In genomic region chr13:113305208-113305607, GRCh38 we compare ENCODE assay signal across 12 cellular contexts. TPM values are rescaled to one million over a fixed set of nuclear protein-coding genes. Genes with fewer than 3 reads are reported as not detected.
DNase-seq lines count a peak whose midpoint lies in the region; FAIRE-seq and TF ChIP-seq lines count a peak whose summit lies in the region.
"Had no signal": no experiment of that assay in that cellular context is flagged by ENCODE, and none has a peak within 500 bp of the region (broad histone marks: within the 10 kb centered on the region; RNA-seq: fewer than 3 reads in every experiment).

No MANE protein-coding gene starts in this region.

- peaks cover 4% of the 10 kb centered on the region for H3K36me3 ChIP-seq in bronchial epithelial cell (ENCODE audit: control insufficient read depth, insufficient read depth, low read length)

- TF ChIP-seq CTCF in bronchial epithelial cell (IDR thresholded peaks at IDR 0.05; ENCODE audit: insufficient read depth, low read length, severe bottlenecking) (no peak), nephron progenitor cell (IDR thresholded peaks at IDR 0.05) (no peak), GM10248 (IDR thresholded peaks at IDR 0.05; ENCODE audit: control extremely low read depth, extremely low read depth, low read depth, missing control alignments) (no peak)

- H3K27me3 ChIP-seq in bronchial epithelial cell (ENCODE audit: control insufficient read depth, insufficient read depth, low read length) = no peaks in the 10 kb centered on the region

- CTCF ChIA-PET in GM10248 (lab: Yijun Ruan, JAX) = interaction anchor here (1.0 kb wide), 1 partner anchor 19 kb away, joined by 4 read pairs; no protein-coding TSS in a partner anchor

- DNase-seq in Daoy (ENCODE audit: low read depth) (peak; percentile 50), LHCN-M2 (ENCODE audit: low read depth) (peak; percentile 74), bronchial epithelial cell (ENCODE audit: low read depth) (peak; percentile 97), nephron progenitor cell (no peak), C1 segment of cervical spinal cord (lab: John Stamatoyannopoulos, UW) (no peak), NCI-H1417 treated with DMSO at 0.1 percent for 48 hours (lab: John Stamatoyannopoulos, UW) (no peak), GM19239 (ENCODE audit: insufficient read length, low spot score) (no peak), GM10248 (ENCODE audit: extremely low spot score) (no peak)
- DNase-seq: activated gamma-delta T cell treated with Interleukin-2 at 50 U/mL for 16 hours, COR-L47, mesendoderm had no signal

- FAIRE-seq in bronchial epithelial cell (lab: Jason Lieb, UNC) (peak; percentile 99), GM19239 (lab: Jason Lieb, UNC) (no peak)
- FAIRE-seq: colon had no signal

- H3K4me1 Mint-ChIP-seq in nephron progenitor cell = peaks cover 5% of the 10 kb centered on the region

- no peak overlapping the region for H3K4me3 ChIP-seq in bronchial epithelial cell (ENCODE audit: low read depth, low read length)

- H3K36me3 Mint-ChIP-seq in nephron progenitor cell (ENCODE audit: low read depth) = peaks cover 13% of the 10 kb centered on the region

- H3K4me3 Mint-ChIP-seq in nephron progenitor cell = no peak overlapping the region

- no peaks in the 10 kb centered on the region for H3K9me3 Mint-ChIP-seq in nephron progenitor cell

- H3K27me3 Mint-ChIP-seq in nephron progenitor cell (ENCODE audit: low read depth, poor library complexity) = no peaks in the 10 kb centered on the region

- POLR2A ChIA-PET in GM10248 (lab: Yijun Ruan, JAX) = no interaction called here

- peak overlapping the region; percentile 69 for H3K27ac Mint-ChIP-seq in nephron progenitor cell

RNA-seq across cellular contexts. Expression of gene LAMP1, which starts 8.2 kb away (rescaled TPM):
- total RNA-seq in Daoy (2014; rRNA removed; shearing (Covaris generic)) = 45.6 and 66.7 TPM in 2 replicates
- total RNA-seq in LHCN-M2 (2014; rRNA removed) (197 and 234 TPM in 2 replicates), bronchial epithelial cell (267 and 286 TPM in 2 replicates)
- polyA plus RNA-seq in LHCN-M2 (2012) = 313 TPM

RNA-seq across cellular contexts. Expression of gene GRTP1, which starts 58.7 kb away (rescaled TPM):
- 1.9 and 6.3 TPM in 2 replicates for total RNA-seq in Daoy (2014; rRNA removed; shearing (Covaris generic))
- total RNA-seq in LHCN-M2 (2014; rRNA removed) (0.19 TPM in 1 of 2 replicates, not detected in the other), bronchial epithelial cell (7.6 and 9.3 TPM in 2 replicates)
- 0.23 TPM for polyA plus RNA-seq in LHCN-M2 (2012)

Comparison
In these comparisons a context has a peak if more than half of its experiments do, and no peak if none do; other contexts are left out.
1. DNase-seq: peak in Daoy (single experiment), LHCN-M2 (single experiment) and bronchial epithelial cell (single experiment); none in nephron progenitor cell (single experiment), C1 segment of cervical spinal cord (0 of 14), NCI-H1417 treated with DMSO at 0.1 percent for 48 hours (single experiment), GM19239 (single experiment) and GM10248 (single experiment).